8 cellular contexts compared by ENCODE assay signal in the genomic region with DNA sequence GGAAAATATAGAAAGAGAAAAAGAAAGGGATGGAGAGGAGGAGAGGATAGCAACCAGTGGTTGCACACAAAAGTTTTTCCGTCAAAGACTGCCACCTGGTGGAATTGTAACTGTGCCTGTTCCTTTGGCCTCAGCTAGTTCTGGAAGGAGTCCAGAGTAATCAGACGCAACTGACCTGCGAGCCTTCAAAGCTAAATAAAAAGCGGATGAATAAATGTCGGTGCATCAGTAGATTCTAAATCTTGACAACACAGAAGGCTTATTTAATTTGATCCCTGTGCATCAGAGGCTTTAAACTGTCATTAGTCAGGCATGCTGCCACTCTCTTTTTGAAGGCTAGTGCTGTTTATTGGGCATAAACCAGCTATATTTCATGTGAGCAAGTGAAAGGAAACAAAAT.
DNase-seq lines count a peak whose midpoint lies in the region; ATAC-seq and FAIRE-seq lines count a peak whose summit lies in the region.

No MANE protein-coding gene starts in this region.

- FAIRE-seq in frontal cortex (lab: Jason Lieb, UNC), result no peak

- DNase-seq in DMS 273 treated with DMSO at 0.1 percent for 48 hours (lab: John Stamatoyannopoulos, UW) (peak; percentile 33), NCI-H345 treated with DMSO at 0.1 percent for 48 hours (lab: John Stamatoyannopoulos, UW; ENCODE audit: unreplicated experiment) (peak; percentile 47), frontal cortex (ENCODE audit: low spot score in 2 of 2) (peak; percentile 4 to 41), pulmonary artery endothelial cell (ENCODE audit: low read depth, low spot score) (peak; percentile 1)
- DNase-seq in activated CD4-positive, alpha-beta T cell treated with anti-CD3 and anti-CD28 coated beads, Interleukin-2, amount 50 U/mL, for 48 hours, result peak; percentile 11 to 37
- no peak for DNase-seq in NK-92 treated with Interleukin-12 subunit alpha and Interleukin-12 subunit beta, amount 100 ng/mL, for 24 hours (lab: John Stamatoyannopoulos, UW)

- ATAC-seq in GM19324 (IDR thresholded peaks at IDR 0.05; ENCODE audit: low FRiP score, unreplicated experiment) (peak; percentile 75), HG03354 (IDR thresholded peaks at IDR 0.05; ENCODE audit: poor library complexity, severe bottlenecking, unreplicated experiment) (peak; percentile 92)
